20 cellular contexts compared by ENCODE assay signal in genomic region chr15:40157748-40158447, GRCh38.
"Had no signal": no experiment of that assay in that cellular context is flagged by ENCODE, and none has a peak within 500 bp of the region (broad histone marks: within the 10 kb centered on the region; RNA-seq: fewer than 3 reads in every experiment).

No MANE protein-coding gene starts in this region.

- DNase-seq: activated CD4-positive, alpha-beta T cell treated with anti-CD3 and anti-CD28 coated beads, Interleukin-2, amount 50 U/mL, for 4 hours; activated gamma-delta T cell; effector CD4-positive, alpha-beta T cell; heart left ventricle; kidney; occipital lobe; retina; stimulated activated CD4-positive, alpha-beta T cell treated with anti-CD3 and anti-CD28 coated beads, Interleukin-2, amount 100 ng/mL, for 48 hours; stimulated activated naive CD8-positive, alpha-beta T cell treated with anti-CD3 and anti-CD28 coated beads, Interleukin-15, amount 100 ng/mL, for 72 hours; transverse colon; WERI-Rb-1 had no signal

- H3K4me1 Mint-ChIP-seq: activated naive CD4-positive, alpha-beta T cell treated with anti-CD3 and anti-CD28 coated beads, Interleukin-2, amount 50 U/mL, for 24 hours had no signal

- H3K9me3 Mint-ChIP-seq: activated naive CD4-positive, alpha-beta T cell treated with anti-CD3 and anti-CD28 coated beads, Interleukin-2, amount 50 U/mL, for 24 hours; mesothelial cell of epicardium; natural killer cell treated with Interleukin-12 subunit alpha and Interleukin-12 subunit beta and Interleukin-15 and Interleukin-18, amount 100 ng/mL, for 72 hours; stimulated activated naive CD8-positive, alpha-beta T cell treated with anti-CD3 and anti-CD28 coated beads, Interleukin-15, amount 100 ng/mL, for 72 hours had no signal

- H3K27me3 Mint-ChIP-seq: activated naive CD4-positive, alpha-beta T cell treated with anti-CD3 and anti-CD28 coated beads, Interleukin-2, amount 50 U/mL, for 24 hours; natural killer cell treated with Interleukin-12 subunit alpha and Interleukin-12 subunit beta and Interleukin-15 and Interleukin-18, amount 100 ng/mL, for 72 hours; stimulated activated naive CD8-positive, alpha-beta T cell treated with anti-CD3 and anti-CD28 coated beads, Interleukin-15, amount 100 ng/mL, for 72 hours had no signal

- ATAC-seq: gastroesophageal sphincter; heart left ventricle; left lobe of liver; natural killer cell treated with Interleukin-12 subunit alpha and Interleukin-12 subunit beta and Interleukin-15 and Interleukin-18, amount 100 ng/mL, for 72 hours; stimulated activated naive CD8-positive, alpha-beta T cell treated with anti-CD3 and anti-CD28 coated beads, Interleukin-15, amount 100 ng/mL, for 72 hours had no signal

- H3K27ac ChIP-seq: breast epithelium, coronary artery, gastroesophageal sphincter, heart left ventricle, suprapubic skin, transverse colon, WERI-Rb-1 had no signal

- H3K9me3 ChIP-seq: breast epithelium, gastroesophageal sphincter, heart left ventricle, suprapubic skin, transverse colon had no signal

- H3K4me3 ChIP-seq: breast epithelium, coronary artery, gastroesophageal sphincter, heart left ventricle, lung, suprapubic skin, transverse colon had no signal

- H3K27ac Mint-ChIP-seq: activated naive CD4-positive, alpha-beta T cell treated with anti-CD3 and anti-CD28 coated beads, Interleukin-2, amount 50 U/mL, for 24 hours; mesothelial cell of epicardium; natural killer cell treated with Interleukin-12 subunit alpha and Interleukin-12 subunit beta and Interleukin-15 and Interleukin-18, amount 100 ng/mL, for 72 hours; stimulated activated naive CD8-positive, alpha-beta T cell treated with anti-CD3 and anti-CD28 coated beads, Interleukin-15, amount 100 ng/mL, for 72 hours had no signal

- H3K27me3 ChIP-seq: breast epithelium, gastroesophageal sphincter, heart left ventricle, suprapubic skin, transverse colon had no signal

- H3K4me3 Mint-ChIP-seq: activated naive CD4-positive, alpha-beta T cell treated with anti-CD3 and anti-CD28 coated beads, Interleukin-2, amount 50 U/mL, for 24 hours; mesothelial cell of epicardium; natural killer cell treated with Interleukin-12 subunit alpha and Interleukin-12 subunit beta and Interleukin-15 and Interleukin-18, amount 100 ng/mL, for 72 hours; stimulated activated naive CD8-positive, alpha-beta T cell treated with anti-CD3 and anti-CD28 coated beads, Interleukin-15, amount 100 ng/mL, for 72 hours had no signal

- H3K36me3 ChIP-seq: breast epithelium, gastroesophageal sphincter, heart left ventricle, suprapubic skin, transverse colon, WERI-Rb-1 had no signal

- H3K4me1 ChIP-seq: breast epithelium had no signal

- H3K36me3 Mint-ChIP-seq: activated naive CD4-positive, alpha-beta T cell treated with anti-CD3 and anti-CD28 coated beads, Interleukin-2, amount 50 U/mL, for 24 hours; mesothelial cell of epicardium; natural killer cell treated with Interleukin-12 subunit alpha and Interleukin-12 subunit beta and Interleukin-15 and Interleukin-18, amount 100 ng/mL, for 72 hours had no signal
